Comparison of ENCODE assay signal across 10 cellular contexts in the genomic region with DNA sequence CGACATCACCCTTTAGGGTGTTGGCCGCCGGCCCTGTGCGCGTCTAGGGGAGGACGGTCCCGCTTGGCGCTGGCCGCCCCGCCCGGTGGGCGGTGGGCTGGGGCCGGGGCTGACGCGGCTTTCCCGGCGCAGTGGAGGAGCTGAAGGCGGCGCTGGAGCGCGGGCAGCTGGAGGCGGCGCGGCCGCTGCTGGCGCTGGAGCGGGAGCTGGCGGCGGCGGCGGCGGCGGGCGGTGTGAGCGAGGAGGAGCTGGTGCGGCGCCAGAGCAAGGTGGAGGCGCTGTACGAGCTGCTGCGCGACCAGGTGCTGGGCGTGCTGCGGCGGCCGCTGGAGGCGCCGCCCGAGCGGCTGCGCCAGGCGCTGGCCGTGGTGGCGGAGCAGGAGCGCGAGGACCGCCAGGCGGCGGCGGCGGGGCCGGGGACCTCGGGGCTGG. TPM values are rescaled to one million over a fixed set of nuclear protein-coding genes. Genes with fewer than 3 reads are reported as not detected.
DNase-seq lines count a peak whose midpoint lies in the region; ATAC-seq, FAIRE-seq and TF ChIP-seq lines count a peak whose summit lies in the region.
"Had no signal": no experiment of that assay in that cellular context is flagged by ENCODE, and none has a peak within 500 bp of the region (broad histone marks: within the 10 kb centered on the region; RNA-seq: fewer than 3 reads in every experiment).

No MANE protein-coding gene starts in this region.

- POLR2A ChIA-PET in RWPE1 (lab: Yijun Ruan, JAX; ENCODE audit: low non-redundant PET) = interaction anchor here (0.5 kb wide), 1 partner anchor 1364 kb away, joined by 3 read pairs; no protein-coding TSS in a partner anchor

- intact Hi-C loops in left ventricle myocardium superior (cut with micrococcal nuclease) (no loop called here), posterior vena cava (cut with DNase I) (no loop called here)

- FAIRE-seq in HTR-8/SVneo (lab: Jason Lieb, UNC) = no peak
- FAIRE-seq: H54 had no signal

- peak; percentile 65 for TF ChIP-seq CTCF in RWPE1 (conservative IDR thresholded peaks at IDR 0.05; ENCODE audit: low read depth)

- H3K27ac ChIP-seq in RWPE1 = peak overlapping the region; percentile 97

- ATAC-seq in left ventricle myocardium superior = peak; percentile 19
- no peak for ATAC-seq in HG03025 (IDR thresholded peaks at IDR 0.05; ENCODE audit: low FRiP score, unreplicated experiment)

- CTCF ChIA-PET in RWPE1 (lab: Yijun Ruan, JAX) = interaction anchor here (0.6 to 7.2 kb wide), 13 partner anchors 10 to 299 kb away, joined by 3 to 57 read pairs (median 3); no protein-coding TSS in a partner anchor

- peak; percentile 33 for DNase-seq in DMS 273 treated with DMSO at 0.1 percent for 48 hours (lab: John Stamatoyannopoulos, UW)
- peak; percentile 55 for DNase-seq in RWPE1 (ENCODE audit: low spot score)
- peak; percentile 80 for DNase-seq in left ventricle myocardium superior
- peak; percentile 80 for DNase-seq in posterior vena cava (ENCODE audit: low spot score)
- DNase-seq in GOT3 (lab: John Stamatoyannopoulos, UW) = no peak
- DNase-seq in NCI-H446 treated with DMSO at 0.1 percent for 48 hours (lab: John Stamatoyannopoulos, UW) = no peak
- DNase-seq in HTR-8/SVneo (ENCODE audit: insufficient read length, low spot score) = no peak

RNA-seq across cellular contexts. Expression of a gene that starts 3.6 kb away (rescaled TPM):
- 50.5 TPM for total RNA-seq in left ventricle myocardium superior
- 100 to 1,000 TPM in 1 of 2 donors, 10 to 100 TPM in 1; 71.4 to 112 TPM for total RNA-seq in posterior vena cava

RNA-seq across cellular contexts. Expression of a gene that starts 32.4 kb away (rescaled TPM):
- total RNA-seq in left ventricle myocardium superior (0.42 TPM), posterior vena cava (1 to 10 TPM; 1.0 to 2.5 TPM)
- total RNA-seq: pulmonary artery endothelial cell had no signal

RNA-seq across cellular contexts. Expression of a gene that starts 42.9 kb away (rescaled TPM):
- total RNA-seq in left ventricle myocardium superior (not detected), posterior vena cava (not detected)
- total RNA-seq: pulmonary artery endothelial cell had no signal

Comparison
In these comparisons a context has a peak if more than half of its experiments do, and no peak if none do; other contexts are left out.
1. DNase-seq: peak in DMS 273 treated with DMSO at 0.1 percent for 48 hours (single experiment), RWPE1 (single experiment), left ventricle myocardium superior (single experiment) and posterior vena cava (single experiment); none in GOT3 (single experiment), NCI-H446 treated with DMSO at 0.1 percent for 48 hours (single experiment) and HTR-8/SVneo (single experiment).